In genomic region chrX:11543249-11543648, GRCh38 we compare ENCODE assay signal across 1 cellular context.
TF ChIP-seq lines count a peak whose summit lies in the region.

No MANE protein-coding gene starts in this region.

TF ChIP-seq in HCT116, 20 proteins besides CTCF, POLR2A, EP300 and RAD21:
- TF ChIP-seq CEBPB (IDR thresholded peaks at IDR 0.05; ENCODE audit: low read depth): no peak
- no peak for TF ChIP-seq EZH2phosphoT487 (IDR thresholded peaks at IDR 0.05; ENCODE audit: borderline replicate concordance)
- TF ChIP-seq YY1 (IDR thresholded peaks at IDR 0.05; ENCODE audit: extremely low read depth, insufficient replicate concordance, low read depth, low read length): no peak
- no peak for TF ChIP-seq REST (IDR thresholded peaks at IDR 0.05; ENCODE audit: low read depth)
- no peak for TF ChIP-seq SIN3A (IDR thresholded peaks at IDR 0.05; ENCODE audit: low read depth)
- no peak for TF ChIP-seq ZBTB33 (IDR thresholded peaks at IDR 0.05; ENCODE audit: extremely low read depth, insufficient replicate concordance, low read length)
- no peak for TF ChIP-seq EZH2 (IDR thresholded peaks at IDR 0.05)
- TF ChIP-seq MAX (IDR thresholded peaks at IDR 0.05): no peak
- TF ChIP-seq SRF (IDR thresholded peaks at IDR 0.05; ENCODE audit: low read depth): no peak
- no peak for TF ChIP-seq ATF3 (IDR thresholded peaks at IDR 0.05)
